ENCODE assay signal across 8 cellular contexts in the genomic region with DNA sequence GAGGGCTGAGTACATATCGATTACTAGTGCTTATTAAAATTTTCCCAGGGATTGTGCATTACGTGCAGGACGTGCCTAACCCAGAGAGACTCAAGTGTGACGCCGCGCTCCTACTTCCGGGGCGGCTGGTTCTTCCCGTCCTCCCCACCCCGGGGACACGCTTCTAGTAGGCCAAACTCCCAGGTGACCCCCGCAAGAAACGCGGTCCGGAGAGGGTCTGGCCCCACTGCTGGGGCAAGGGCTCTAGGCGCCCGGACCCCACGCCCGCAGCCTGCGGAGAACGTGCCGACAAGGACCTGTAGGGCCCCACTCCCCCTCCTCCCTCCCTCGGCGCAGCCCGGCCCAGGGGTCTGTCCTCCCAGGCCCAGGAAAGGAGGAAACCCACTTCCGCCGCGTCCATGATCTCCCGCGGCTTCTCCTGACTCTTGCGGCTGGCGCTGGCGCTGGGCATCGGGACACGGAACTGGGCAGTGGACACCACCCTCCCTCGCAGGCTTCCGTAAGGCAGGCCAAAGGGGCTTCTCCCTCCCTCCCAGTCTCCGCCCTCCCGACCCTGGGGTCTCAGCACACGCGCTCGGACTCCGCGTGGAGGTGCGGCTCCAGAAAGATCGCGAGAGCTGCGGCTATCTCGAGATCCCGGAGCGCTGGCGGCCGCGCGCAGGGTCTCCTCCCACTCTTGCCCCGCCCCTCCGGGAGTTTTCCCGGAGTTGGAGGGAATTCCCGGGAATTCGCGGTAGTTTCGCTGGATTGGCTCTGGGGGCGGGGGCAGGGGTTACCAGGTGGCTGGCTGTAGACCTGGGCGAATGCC. TPM values are rescaled to one million over a fixed set of nuclear protein-coding genes. Genes with fewer than 3 reads are reported as not detected.
DNase-seq lines count a peak whose midpoint lies in the region; ATAC-seq and TF ChIP-seq lines count a peak whose summit lies in the region.

Gene DARS1 (minus strand): TSS at position 609 of the 808 bp plus-strand sequence. CDS start 158 bp downstream, at position 451.

- H3K27ac ChIP-seq in SK-N-MC (peak within 1 kb of the TSS; percentile 90), gastroesophageal sphincter (peak within 1 kb of the TSS; percentile 92 to 97 (median 96)), neutrophil (peak within 1 kb of the TSS; percentile 97)

- peak within 1 kb of the TSS; percentile 98 for H3K4me3 Mint-ChIP-seq in HFFc6
- H3K4me3 Mint-ChIP-seq in activated naive CD4-positive, alpha-beta T cell treated with anti-CD3 and anti-CD28 coated beads, Interleukin-2, amount 10 ng/mL, durations not matched to agents 7 days and 5 days: peak within 1 kb of the TSS; percentile 85

- TF ChIP-seq CTCF in GM06990 (IDR thresholded peaks at IDR 0.05; ENCODE audit: insufficient read depth, low read length, poor library complexity, severe bottlenecking) (no peak), HFFc6 (IDR thresholded peaks at IDR 0.05) (no peak), gastroesophageal sphincter (IDR thresholded peaks at IDR 0.05) (no peak), neutrophil (IDR thresholded peaks at IDR 0.05) (no peak), subcutaneous adipose tissue (IDR thresholded peaks at IDR 0.05; ENCODE audit: low read depth) (no peak)

- no peak for TF ChIP-seq EP300 in gastroesophageal sphincter (IDR thresholded peaks at IDR 0.05)

- H3K4me3 ChIP-seq in GM06990 (replicated peaks; ENCODE audit: low read depth, low read length): peak within 1 kb of the TSS; percentile 83
- H3K4me3 ChIP-seq in SK-N-MC: peak within 1 kb of the TSS; percentile 93
- H3K4me3 ChIP-seq in gastroesophageal sphincter: peak within 1 kb of the TSS; percentile 83 to 89
- peak within 1 kb of the TSS; percentile 94 to 97 for H3K4me3 ChIP-seq in neutrophil (ENCODE audit: low read depth in 1 of 2, low read length in 1 of 2)

- H3K4me1 ChIP-seq in gastroesophageal sphincter: peaks cover 0 to 50% (median 10%) of the 10 kb centered on the region in 3 donors
- peaks cover 45 to 46% of the 10 kb centered on the region in 2 experiments for H3K4me1 ChIP-seq in neutrophil (ENCODE audit: control insufficient read depth in 1 of 2, insufficient read depth in 1 of 2, low read depth in 1 of 2, low read length in 1 of 2)

- peak within 1 kb of the TSS; percentile 99 for H3K9ac ChIP-seq in SK-N-MC (ENCODE audit: insufficient read length)

- DNase-seq in GM06990 (ENCODE audit: extremely low read depth, insufficient read length) (peak; percentile 91), HFFc6 (peak; percentile 86), NAMALWA (ENCODE audit: low spot score) (peak; percentile 94), SK-N-MC (ENCODE audit: low read depth, low spot score) (no peak)
- peak; percentile 90 for DNase-seq in activated naive CD4-positive, alpha-beta T cell treated with anti-CD3 and anti-CD28 coated beads, Interleukin-2, amount 10 ng/mL, durations not matched to agents 7 days and 5 days

- H3K4me1 Mint-ChIP-seq in HFFc6 (ENCODE audit: low read depth): peaks cover 13% of the 10 kb centered on the region
- H3K4me1 Mint-ChIP-seq in activated naive CD4-positive, alpha-beta T cell treated with anti-CD3 and anti-CD28 coated beads, Interleukin-2, amount 10 ng/mL, durations not matched to agents 7 days and 5 days: peaks cover 59% of the 10 kb centered on the region

- CTCF ChIA-PET in activated naive CD4-positive, alpha-beta T cell treated with anti-CD3 and anti-CD28 coated beads, Interleukin-2, amount 10 ng/mL, durations not matched to agents 7 days and 5 days (lab: Charles Lee): interaction anchor here (1.2 to 4.5 kb wide), 4 partner anchors 12 to 73 kb away, joined by 4 to 25 read pairs (median 5); no protein-coding TSS in a partner anchor

- H3K9me3 Mint-ChIP-seq in HFFc6: no peaks in the 10 kb centered on the region
- H3K9me3 Mint-ChIP-seq in activated naive CD4-positive, alpha-beta T cell treated with anti-CD3 and anti-CD28 coated beads, Interleukin-2, amount 10 ng/mL, durations not matched to agents 7 days and 5 days: peaks cover 5% of the 10 kb centered on the region

- peak; percentile 57 to 75 for TF ChIP-seq POLR2A in gastroesophageal sphincter (IDR thresholded peaks at IDR 0.05)

- H3K27me3 ChIP-seq in GM06990 (replicated peaks; ENCODE audit: control insufficient read depth, insufficient read depth, low read length): no peaks in the 10 kb centered on the region
- H3K27me3 ChIP-seq in gastroesophageal sphincter: no peaks in the 10 kb centered on the region
- no peaks in the 10 kb centered on the region for H3K27me3 ChIP-seq in neutrophil

- 0% methylated on average over 4 to 7 of the region's 64 CpGs for WGBS in gastroesophageal sphincter (ENCODE audit: low coverage in 1 of 2), 2 donors

- H3K36me3 ChIP-seq in GM06990 (ENCODE audit: control insufficient read depth, insufficient read depth, low read length) (peaks cover 2% of the 10 kb centered on the region), SK-N-MC (ENCODE audit: insufficient read depth, low read length) (peaks cover 23% of the 10 kb centered on the region), gastroesophageal sphincter (peaks cover 0 to 15% of the 10 kb centered on the region in 2 donors), neutrophil (no peaks in the 10 kb centered on the region)

- H3K27ac Mint-ChIP-seq in HFFc6: peak within 1 kb of the TSS; percentile 96
- H3K27ac Mint-ChIP-seq in activated naive CD4-positive, alpha-beta T cell treated with anti-CD3 and anti-CD28 coated beads, Interleukin-2, amount 10 ng/mL, durations not matched to agents 7 days and 5 days: peak within 1 kb of the TSS; percentile 93

- peaks cover 11% of the 10 kb centered on the region; the same call in 1 of the 2 replicates for H3K36me3 Mint-ChIP-seq in HFFc6 (ENCODE audit: low read depth)
- peaks cover 43% of the 10 kb centered on the region for H3K36me3 Mint-ChIP-seq in activated naive CD4-positive, alpha-beta T cell treated with anti-CD3 and anti-CD28 coated beads, Interleukin-2, amount 10 ng/mL, durations not matched to agents 7 days and 5 days

- ATAC-seq in gastroesophageal sphincter: peak; percentile 94

- no peaks in the 10 kb centered on the region for H3K27me3 Mint-ChIP-seq in HFFc6 (ENCODE audit: insufficient read depth)
- H3K27me3 Mint-ChIP-seq in activated naive CD4-positive, alpha-beta T cell treated with anti-CD3 and anti-CD28 coated beads, Interleukin-2, amount 10 ng/mL, durations not matched to agents 7 days and 5 days: no peaks in the 10 kb centered on the region

- H3K9me3 ChIP-seq in SK-N-MC (ENCODE audit: low read depth, low read length) (no peaks in the 10 kb centered on the region), gastroesophageal sphincter (no peaks in the 10 kb centered on the region), neutrophil (no peaks in the 10 kb centered on the region)

RNA-seq across cellular contexts. Expression of gene DARS1, which starts in this region (rescaled TPM):
- 10 to 100 TPM; 65.6 to 74.3 (median 71.3) TPM for total RNA-seq in HFFc6 (2021; fragmentation: NEBNext Ultra II Directional; extraction: Animal tissue kit (Norgen Biotek cat#: 25700))
- total RNA-seq in gastroesophageal sphincter (100 to 1,000 TPM; 115 to 176 (median 156) TPM), subcutaneous adipose tissue (100 to 1,000 TPM in 1 of 4 donors, 10 to 100 TPM in 3; 71.4 to 112 (median 81.2) TPM)
